8 cellular contexts compared by ENCODE assay signal in genomic region chr10:72274213-72274729, GRCh38. TPM values are rescaled to one million over a fixed set of nuclear protein-coding genes. Genes with fewer than 3 reads are reported as not detected.
DNase-seq lines count a peak whose midpoint lies in the region; ATAC-seq and TF ChIP-seq lines count a peak whose summit lies in the region.

No MANE protein-coding gene starts in this region.

- peak overlapping the region; percentile 96 for H2BK5ac ChIP-seq in neuronal stem cell (ENCODE audit: low read length)

- peak overlapping the region; percentile 84 for H2AFZ ChIP-seq in neuronal stem cell (ENCODE audit: low read length)

- H3K9me3 ChIP-seq in esophagus muscularis mucosa = no peaks in the 10 kb centered on the region
- no peaks in the 10 kb centered on the region for H3K9me3 ChIP-seq in neuronal stem cell (replicated peaks in 1 of 2; ENCODE audit: control insufficient read depth in 2 of 2, insufficient read depth in 1 of 2, low read depth in 1 of 2, low read length in 2 of 2)

- no peak for TF ChIP-seq CTCF in esophagus muscularis mucosa (IDR thresholded peaks at IDR 0.05)

- peak overlapping the region; percentile 98 to 100 (median 99) for H3K27ac ChIP-seq in esophagus muscularis mucosa (replicated peaks in 1 of 4)
- H3K27ac ChIP-seq in neuronal stem cell (replicated peaks; ENCODE audit: low read length) = peak overlapping the region; percentile 72

- peak overlapping the region; percentile 95 for H3K18ac ChIP-seq in neuronal stem cell (ENCODE audit: low read length)

- TF ChIP-seq EP300 in esophagus muscularis mucosa (IDR thresholded peaks at IDR 0.05) = no peak

- H3K9ac ChIP-seq in neuronal stem cell (ENCODE audit: low read depth, low read length, poor library complexity) = peak overlapping the region; percentile 99

- H4K8ac ChIP-seq in neuronal stem cell (ENCODE audit: low read depth, low read length) = no peak overlapping the region

- peak; percentile 2 to 4 for ATAC-seq in activated CD4-positive, CD25-positive, alpha-beta regulatory T cell treated with anti-CD3 and anti-CD28 coated beads, Interleukin-2, amount 50 U/mL, for 24 hours
- no peak for ATAC-seq in GM19351 (IDR thresholded peaks at IDR 0.05; ENCODE audit: unreplicated experiment)
- ATAC-seq in GM18858 (IDR thresholded peaks at IDR 0.05; ENCODE audit: unreplicated experiment) = no peak

- peak overlapping the region; percentile 99 for H3K14ac ChIP-seq in neuronal stem cell (ENCODE audit: low read length)

- peak overlapping the region; percentile 48 for H2AK5ac ChIP-seq in neuronal stem cell (ENCODE audit: low read depth, low read length)

- TF ChIP-seq POLR2A in esophagus muscularis mucosa (IDR thresholded peaks at IDR 0.05; ENCODE audit: low read depth) = no peak

- intact Hi-C loops in esophagus muscularis mucosa (cut with DNase I) = loop anchor here (2.0 to 5.0 kb wide), 2 partner anchors 55 to 57 kb away; partner anchors contain the start of genes ANAPC16 and ASCC1

- no peaks in the 10 kb centered on the region for H3K27me3 ChIP-seq in esophagus muscularis mucosa
- no peaks in the 10 kb centered on the region for H3K27me3 ChIP-seq in neuronal stem cell (ENCODE audit: control insufficient read depth in 3 of 3, insufficient read depth in 3 of 3, low read depth in 1 of 3, low read length in 3 of 3)

- no peak overlapping the region for H2BK12ac ChIP-seq in neuronal stem cell (ENCODE audit: low read length)

- peak overlapping the region; percentile 100 for H3K23ac ChIP-seq in neuronal stem cell (ENCODE audit: low read depth, low read length, poor library complexity)

- DNase-seq in activated CD4-positive, CD25-positive, alpha-beta regulatory T cell treated with anti-CD3 and anti-CD28 coated beads, Interleukin-2, amount 50 U/mL, for 72 hours = no peak
- DNase-seq in RPMI7951 (ENCODE audit: low read depth) (peak; percentile 22), esophagus muscularis mucosa (ENCODE audit: extremely low spot score) (no peak), neuronal stem cell (ENCODE audit: low spot score) (no peak), NCI-H2227 (lab: John Stamatoyannopoulos, UW; ENCODE audit: unreplicated experiment) (no peak)

- peak overlapping the region; percentile 63 for H2BK15ac ChIP-seq in neuronal stem cell (ENCODE audit: low read length)

- no peak overlapping the region for H4K91ac ChIP-seq in neuronal stem cell (ENCODE audit: low read depth, low read length, poor library complexity)

- H3K4me1 ChIP-seq in esophagus muscularis mucosa (peaks cover 27 to 47% (median 37%) of the 10 kb centered on the region in 4 donors), neuronal stem cell (ENCODE audit: control insufficient read depth in 2 of 2, insufficient read depth in 1 of 2, low read depth in 1 of 2, low read length in 2 of 2) (peaks cover 26 to 41% of the 10 kb centered on the region in 2 donors)

- H3K36me3 ChIP-seq in esophagus muscularis mucosa = peaks cover 13 to 27% (median 18%) of the 10 kb centered on the region in 4 donors
- H3K36me3 ChIP-seq in neuronal stem cell (replicated peaks in 1 of 2; ENCODE audit: control insufficient read depth in 2 of 2, insufficient read depth in 2 of 2, low read length in 2 of 2) = peaks cover 15 to 22% of the 10 kb centered on the region in 2 donors

- peak overlapping the region; percentile 19 for H2BK120ac ChIP-seq in neuronal stem cell (ENCODE audit: low read depth, low read length)

- under 1% methylated on average over 20 of the region's 40 CpGs for WGBS in esophagus muscularis mucosa
- no CpG with 5 or more reads among the region's 40 CpGs for WGBS in neuronal stem cell (ENCODE audit: extremely low coverage in 2 of 2, insufficient read length in 2 of 2, insufficient replicate concordance in 1 of 2), 2 donors

- H3K4me2 ChIP-seq in neuronal stem cell (ENCODE audit: insufficient read depth, low read length, poor library complexity, severe bottlenecking) = peak overlapping the region; percentile 69

- H3K4ac ChIP-seq in neuronal stem cell (ENCODE audit: low read length) = no peak overlapping the region

- H3K79me1 ChIP-seq in neuronal stem cell (ENCODE audit: low read depth, low read length) = peaks cover 11% of the 10 kb centered on the region

- H3K4me3 ChIP-seq in esophagus muscularis mucosa (peak overlapping the region; percentile 65 to 95 (median 86)), neuronal stem cell (ENCODE audit: low read length in 2 of 2) (peak overlapping the region; percentile 89 to 93)

RNA-seq across cellular contexts. Expression of gene DDIT4, which starts 0.5 kb away (rescaled TPM):
- 138 and 156 TPM in 2 replicates for total RNA-seq in RPMI7951 (2014; rRNA removed; shearing (Covaris generic))
- total RNA-seq in esophagus muscularis mucosa = 100 to 1,000 TPM in 3 of 4 donors, 10 to 100 TPM in 1; 77.4 to 247 (median 146) TPM
- polyA plus RNA-seq in neuronal stem cell (2013, experiment 1 of 2) = 58.0 TPM
- 58.6 TPM for polyA plus RNA-seq in neuronal stem cell (2013, experiment 2 of 2)

RNA-seq across cellular contexts. Expression of gene ASCC1, which starts 58.2 kb away (rescaled TPM):
- total RNA-seq in RPMI7951 (2014; rRNA removed; shearing (Covaris generic)) = 33.3 and 40.3 TPM in 2 replicates
- total RNA-seq in esophagus muscularis mucosa = 10 to 100 TPM; 23.5 to 37.8 (median 29.8) TPM
- polyA plus RNA-seq in neuronal stem cell (2013, experiment 1 of 2) = 34.4 TPM
- polyA plus RNA-seq in neuronal stem cell (2013, experiment 2 of 2) = 33.0 TPM

RNA-seq across cellular contexts. Expression of gene ANAPC16, which starts 58.5 kb away (rescaled TPM):
- 53.6 and 70.4 TPM in 2 replicates for total RNA-seq in RPMI7951 (2014; rRNA removed; shearing (Covaris generic))
- total RNA-seq in esophagus muscularis mucosa = 100 to 1,000 TPM; 106 to 157 (median 143) TPM
- 86.8 TPM for polyA plus RNA-seq in neuronal stem cell (2013, experiment 1 of 2)
- 88.2 TPM for polyA plus RNA-seq in neuronal stem cell (2013, experiment 2 of 2)

Comparison
In these comparisons a context has a peak if more than half of its experiments do, and no peak if none do; other contexts are left out.
1. ATAC-seq: peak in activated CD4-positive, CD25-positive, alpha-beta regulatory T cell treated with anti-CD3 and anti-CD28 coated beads, Interleukin-2, amount 50 U/mL, for 24 hours (2 of 2); none in GM19351 (single experiment) and GM18858 (single experiment).